Comparison of ENCODE assay signal across 1 cellular context in genomic region chr1:205068457-205069035, GRCh38.
TF ChIP-seq lines count a peak whose summit lies in the region.

No MANE protein-coding gene starts in this region.

TF ChIP-seq in K562, 482 proteins besides CTCF, POLR2A, EP300 and RAD21 (continued from another document):
- TF ChIP-seq CTCFL (IDR thresholded peaks at IDR 0.05; ENCODE audit: borderline replicate concordance, insufficient read depth, low read depth, low read length, poor library complexity, severe bottlenecking): no peak
- TF ChIP-seq KLF13 (tag; IDR thresholded peaks at IDR 0.05; ENCODE audit: borderline replicate concordance, low read depth): no peak
- no peak for TF ChIP-seq SNRNP70 (optimal IDR thresholded peaks at IDR 0.05; ENCODE audit: low read depth, low read length)
- TF ChIP-seq XRCC3 (IDR thresholded peaks at IDR 0.05): no peak
- TF ChIP-seq STAG1 (CRISPR knock-in tag; IDR thresholded peaks at IDR 0.05; ENCODE audit: borderline replicate concordance): no peak
- no peak for TF ChIP-seq HDAC1 (IDR thresholded peaks at IDR 0.05)
- TF ChIP-seq CREBBP (IDR thresholded peaks at IDR 0.05; ENCODE audit: low read depth, low read length): no peak
- TF ChIP-seq HNRNPLL (IDR thresholded peaks at IDR 0.05; ENCODE audit: low read depth, low read length, poor library complexity, severe bottlenecking): no peak
- TF ChIP-seq RBM25 (IDR thresholded peaks at IDR 0.05; ENCODE audit: low read depth, low read length, severe bottlenecking): peak; percentile 75
